In genomic region chr4:145935253-145936141, GRCh38 we compare ENCODE assay signal across 8 cellular contexts. TPM values are rescaled to one million over a fixed set of nuclear protein-coding genes. Genes with fewer than 3 reads are reported as not detected.
DNase-seq lines count a peak whose midpoint lies in the region; ATAC-seq, FAIRE-seq and TF ChIP-seq lines count a peak whose summit lies in the region.

No MANE protein-coding gene starts in this region.

- ATAC-seq in activated T-helper 17 cell treated with anti-CD3 and anti-CD28 coated beads, Interleukin-2, amount 50 U/mL, for 72 hours (replicated peaks): no peak

- H3K4me1 ChIP-seq in Caco-2 (peaks cover 5% of the 10 kb centered on the region; the same call in 1 of the 2 replicates), right atrium auricular region (peaks cover 0 to 36% of the 10 kb centered on the region in 2 donors), rectal smooth muscle tissue (ENCODE audit: control insufficient read depth, insufficient read depth, low read length) (peaks cover 13% of the 10 kb centered on the region)

- DNase-seq in Caco-2: no peak
- DNase-seq in GM19239 (ENCODE audit: insufficient read length, low spot score): peak; percentile 36
- peak; percentile 22 for DNase-seq in HTR-8/SVneo (ENCODE audit: insufficient read length, low spot score)
- DNase-seq in right atrium auricular region (ENCODE audit: low spot score): no peak
- DNase-seq in GOT3 (lab: John Stamatoyannopoulos, UW): no peak
- DNase-seq in posterior vena cava (ENCODE audit: low spot score): no peak

- H3K27ac ChIP-seq in right atrium auricular region (peak overlapping the region; percentile 93 to 96), rectal smooth muscle tissue (ENCODE audit: low read depth, low read length) (peak overlapping the region; percentile 95)

- H3K4me3 ChIP-seq in Caco-2 (ENCODE audit: low read depth, low read length) (peak overlapping the region; percentile 64), right atrium auricular region (peak overlapping the region; percentile 86 to 87), rectal smooth muscle tissue (ENCODE audit: low read length) (peak overlapping the region; percentile 85)

- H3K36me3 Mint-ChIP-seq in Caco-2 (ENCODE audit: insufficient read depth, unreplicated experiment): peaks cover 11% of the 10 kb centered on the region
- H3K36me3 Mint-ChIP-seq in activated T-helper 17 cell treated with anti-CD3 and anti-CD28 coated beads, Interleukin-2, amount 50 U/mL, for 72 hours (ENCODE audit: low read depth): peaks cover 34% of the 10 kb centered on the region

- no peaks in the 10 kb centered on the region for H3K9me3 ChIP-seq in Caco-2
- H3K9me3 ChIP-seq in right atrium auricular region: no peaks in the 10 kb centered on the region

- POLR2A ChIA-PET in Caco-2 (lab: Charles Lee): no interaction called here

- H3K27me3 Mint-ChIP-seq in Caco-2 (ENCODE audit: insufficient read depth, unreplicated experiment): no peaks in the 10 kb centered on the region
- no peaks in the 10 kb centered on the region for H3K27me3 Mint-ChIP-seq in activated T-helper 17 cell treated with anti-CD3 and anti-CD28 coated beads, Interleukin-2, amount 50 U/mL, for 72 hours

- CTCF ChIA-PET in Caco-2 (lab: Charles Lee): no interaction called here

- no peaks in the 10 kb centered on the region for H3K9me3 Mint-ChIP-seq in Caco-2 (ENCODE audit: unreplicated experiment)
- no peaks in the 10 kb centered on the region for H3K9me3 Mint-ChIP-seq in activated T-helper 17 cell treated with anti-CD3 and anti-CD28 coated beads, Interleukin-2, amount 50 U/mL, for 72 hours

- H3K27ac Mint-ChIP-seq in Caco-2 (ENCODE audit: unreplicated experiment): peak overlapping the region; percentile 76
- peak overlapping the region; percentile 32 for H3K27ac Mint-ChIP-seq in activated T-helper 17 cell treated with anti-CD3 and anti-CD28 coated beads, Interleukin-2, amount 50 U/mL, for 72 hours

- TF ChIP-seq CTCF in Caco-2 (IDR thresholded peaks at IDR 0.05; ENCODE audit: insufficient read depth in 1 of 2, low read depth in 1 of 2, low read length in 1 of 2, severe bottlenecking in 1 of 2, unreplicated experiment in 1 of 2) (no peak), right atrium auricular region (IDR thresholded peaks at IDR 0.05) (no peak)

- H3K4me1 Mint-ChIP-seq in Caco-2 (ENCODE audit: low read depth, unreplicated experiment): peaks cover 10% of the 10 kb centered on the region
- H3K4me1 Mint-ChIP-seq in activated T-helper 17 cell treated with anti-CD3 and anti-CD28 coated beads, Interleukin-2, amount 50 U/mL, for 72 hours: peaks cover 24% of the 10 kb centered on the region

- peak overlapping the region; percentile 57 for H3K9ac ChIP-seq in rectal smooth muscle tissue (ENCODE audit: low read length)

- peak; percentile 93 for FAIRE-seq in GM19239 (lab: Jason Lieb, UNC)
- no peak for FAIRE-seq in HTR-8/SVneo (lab: Jason Lieb, UNC)

- H3K36me3 ChIP-seq in Caco-2 (ENCODE audit: control insufficient read depth, insufficient read depth, low read length): no peaks in the 10 kb centered on the region
- H3K36me3 ChIP-seq in right atrium auricular region: no peaks in the 10 kb centered on the region
- H3K36me3 ChIP-seq in rectal smooth muscle tissue (ENCODE audit: control insufficient read depth, insufficient read depth, low read length): no peaks in the 10 kb centered on the region

- no TSS peak for BruUV-seq in Caco-2 (replicated peaks; lab: Mats Ljungman, UMichigan)

- no peaks in the 10 kb centered on the region; the same call in 1 of the 2 replicates for H3K27me3 ChIP-seq in Caco-2 (replicated peaks; ENCODE audit: control insufficient read depth, insufficient read depth, low read length)
- H3K27me3 ChIP-seq in right atrium auricular region: no peaks in the 10 kb centered on the region
- H3K27me3 ChIP-seq in rectal smooth muscle tissue (ENCODE audit: control insufficient read depth, insufficient read depth, low read length): no peaks in the 10 kb centered on the region

- intact Hi-C loops in Caco-2 (cut with micrococcal nuclease; ENCODE audit: unreplicated experiment): loop anchor here (5.0 kb wide), 1 partner anchor 203 kb away; no protein-coding TSS in a partner anchor
- intact Hi-C loops in posterior vena cava (cut with DNase I): loop anchor here (10.0 kb wide), 2 partner anchors 51 to 201 kb away; no protein-coding TSS in a partner anchor

- H3K4me3 Mint-ChIP-seq in Caco-2 (ENCODE audit: unreplicated experiment): peak overlapping the region; percentile 92
- H3K4me3 Mint-ChIP-seq in activated T-helper 17 cell treated with anti-CD3 and anti-CD28 coated beads, Interleukin-2, amount 50 U/mL, for 72 hours: peak overlapping the region; percentile 91

RNA-seq across cellular contexts. Expression of gene ZNF827, which starts 3.1 kb away (rescaled TPM):
- total RNA-seq in Caco-2 (2022) (4.4 and 5.3 TPM in 2 replicates), right atrium auricular region (10 to 100 TPM in 1 of 2 donors, 1 to 10 TPM in 1; 8.5 to 16.9 TPM), posterior vena cava (10 to 100 TPM; 11.3 to 11.9 TPM)
- total RNA-seq in activated T-helper 17 cell treated with anti-CD3 and anti-CD28 coated beads, Interleukin-2, amount 50 U/mL, for 72 hours: 10 to 100 TPM; 10.3 to 37.1 TPM

Comparison
In these comparisons a context has a peak if more than half of its experiments do, and no peak if none do; other contexts are left out.
1. DNase-seq: peak in GM19239 (single experiment) and HTR-8/SVneo (single experiment); none in Caco-2 (0 of 2), right atrium auricular region (single experiment), GOT3 (single experiment) and posterior vena cava (single experiment).
2. Peak in every context shown above with its lines, with median percentiles within 50 percentile points of each other: H3K4me3 ChIP-seq.